26 cellular contexts compared by ENCODE assay signal in the genomic region with DNA sequence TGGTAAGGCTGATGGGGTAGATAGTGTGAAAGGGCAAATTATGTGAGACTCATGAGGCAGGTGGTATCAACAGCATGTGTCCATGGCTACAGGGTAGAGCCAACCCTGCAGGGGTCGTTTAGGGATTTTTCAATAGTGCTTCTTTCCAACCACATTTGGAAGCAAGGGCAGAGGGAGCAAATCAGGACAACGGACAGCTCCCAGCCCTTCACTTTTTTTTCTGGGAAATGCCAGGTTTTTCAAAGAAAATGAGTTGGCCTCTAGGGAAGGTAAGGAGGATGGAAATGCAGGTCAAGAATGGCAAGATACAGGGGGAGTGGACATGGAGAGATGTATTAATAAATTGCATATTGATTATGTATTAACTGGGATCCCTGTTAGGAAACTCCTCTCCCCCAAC. TPM values are rescaled to one million over a fixed set of nuclear protein-coding genes. Genes with fewer than 3 reads are reported as not detected.
A peak's percentile ranks its signal among the peaks of the same experiment; 100 is the strongest.
DNase-seq lines count a peak whose midpoint lies in the region; ATAC-seq, FAIRE-seq and TF ChIP-seq lines count a peak whose summit lies in the region.
"Had no signal": no experiment of that assay in that cellular context is flagged by ENCODE, and none has a peak within 500 bp of the region (broad histone marks: within the 10 kb centered on the region; RNA-seq: fewer than 3 reads in every experiment).

No MANE protein-coding gene starts in this region.

- no peaks in the 10 kb centered on the region for H3K79me2 ChIP-seq in K562 (ENCODE audit: control insufficient read depth, insufficient read depth, low read length)

- no peak overlapping the region for H3K4me2 ChIP-seq in K562 (ENCODE audit: insufficient read depth, low read length)

- TF ChIP-seq POLR2A in K562 (conservative IDR thresholded peaks at IDR 0.05): no peak

- H3K4me3 ChIP-seq in K562 (no peak overlapping the region), ascending aorta (no peak overlapping the region)
- H3K4me3 ChIP-seq: left lung, Peyer's patch, tibial artery had no signal

- intact Hi-C loops in K562 (cut with micrococcal nuclease): no loop called here
- intact Hi-C loops in ascending aorta (cut with DNase I): no loop called here

- 0% methylated on average over 2 of the region's 2 CpGs for WGBS in K562 (ENCODE audit: insufficient coverage, low coverage, missing lambda C conversion rate)

- CTCF ChIA-PET in K562 (lab: Yijun Ruan, JAX; ENCODE audit: low intra/inter-chr PET ratio): no interaction called here

- H3K9me1 ChIP-seq in K562 (ENCODE audit: control insufficient read depth, insufficient read depth, low read length): no peaks in the 10 kb centered on the region

- H3K27ac ChIP-seq in K562 (ENCODE audit: extremely low read depth, low read depth, low read length) (no peak overlapping the region), ascending aorta (no peak overlapping the region)
- H3K27ac ChIP-seq: left lung, Peyer's patch, tibial artery had no signal

- H3K4me1 ChIP-seq in K562 (replicated peaks in 1 of 2; ENCODE audit: control insufficient read depth in 2 of 2, insufficient read depth in 2 of 2, low read length in 2 of 2) (no peaks in the 10 kb centered on the region), ascending aorta (no peaks in the 10 kb centered on the region)
- H3K4me1 ChIP-seq: left lung, Peyer's patch, tibial artery had no signal

- DNase-seq in Caki2 (ENCODE audit: low read depth) (peak; percentile 2), K562 (ENCODE audit: extremely low read depth in 1 of 4, low spot score in 3 of 4) (peak in 1 of 4 experiments; percentile 11), left kidney (ENCODE audit: low read depth, low spot score) (peak; percentile 67), NCI-H2029 treated with DMSO at 0.1 percent for 48 hours (lab: John Stamatoyannopoulos, UW) (no peak), ascending aorta (ENCODE audit: low spot score in 2 of 2) (no peak), NCI-H82 treated with DMSO at 0.1 percent for 48 hours (lab: John Stamatoyannopoulos, UW; ENCODE audit: unreplicated experiment) (no peak)
- DNase-seq: activated CD4-positive, alpha-beta memory T cell treated with anti-CD3 and anti-CD28 coated beads, Interleukin-2, amount 10 ng/mL, durations not matched to agents 7 days and 5 days; activated naive CD4-positive, alpha-beta T cell treated with anti-CD3 and anti-CD28 coated beads for 36 hours; activated T-cell treated with anti-CD3 and anti-CD28 coated beads, Interleukin-2, amount 50 U/mL, for 24 hours; aorta; CD4-positive, alpha-beta T cell; DMS79 treated with DMSO at 0.1 percent for 48 hours; left lung; NCI-H1048; NCI-H1930; NCI-H345; Peyer's patch; stimulated activated CD4-positive, alpha-beta T cell treated with anti-CD3 and anti-CD28 coated beads, Interleukin-4, amount 100 ng/mL, for 24 hours; T-helper 2 cell; tibial artery had no signal

- TF ChIP-seq CTCF in K562 (IDR thresholded peaks at IDR 0.05 in 2 of 3, conservative IDR thresholded peaks at IDR 0.05 in 1 of 3; ENCODE audit: insufficient read depth in 2 of 3, low read depth in 1 of 3, low read length in 3 of 3) (no peak), ascending aorta (IDR thresholded peaks at IDR 0.05) (no peak)

- POLR2A ChIA-PET in K562 (lab: Yijun Ruan, JAX): no interaction called here

- H2AFZ ChIP-seq in K562 (ENCODE audit: low read depth, low read length): no peak overlapping the region

- ATAC-seq in K562 (no peak), HG03175 (IDR thresholded peaks at IDR 0.05; ENCODE audit: unreplicated experiment) (no peak)
- ATAC-seq: esophagus mucosa, left lung had no signal

- no peak for TF ChIP-seq RAD21 in Ishikawa (IDR thresholded peaks at IDR 0.05; ENCODE audit: low read depth)
- no peak for TF ChIP-seq RAD21 in K562 (CRISPR knock-in tag; conservative IDR thresholded peaks at IDR 0.05 in 1 of 2, IDR thresholded peaks at IDR 0.05 in 1 of 2)

- no peak overlapping the region for H3K9ac ChIP-seq in K562 (ENCODE audit: insufficient read depth in 1 of 2, low read depth in 2 of 2, low read length in 2 of 2)

- no peaks in the 10 kb centered on the region for H3K36me3 ChIP-seq in K562 (ENCODE audit: control insufficient read depth, insufficient read depth, low read length)
- no peaks in the 10 kb centered on the region for H3K36me3 ChIP-seq in ascending aorta
- H3K36me3 ChIP-seq: left lung, Peyer's patch, tibial artery had no signal

- TF ChIP-seq EP300 in Ishikawa (IDR thresholded peaks at IDR 0.05; ENCODE audit: borderline replicate concordance) (no peak), K562 (IDR thresholded peaks at IDR 0.05; ENCODE audit: low read length) (no peak)

- no peaks in the 10 kb centered on the region for H4K20me1 ChIP-seq in K562 (replicated peaks; ENCODE audit: control insufficient read depth, insufficient read depth, low read length)

- in situ Hi-C loops in Caki2 (cut with HindIII; ENCODE audit: low pct_unique_long_range_greater_than_20kb, low sequenced_read_pairs): no loop called here
- in situ Hi-C loops in K562 (cut with MboI): no loop called here

- no peaks in the 10 kb centered on the region for H3K27me3 ChIP-seq in K562 (ENCODE audit: control insufficient read depth in 2 of 2, insufficient read depth in 2 of 2, low read length in 2 of 2)
- H3K27me3 ChIP-seq in ascending aorta: no peaks in the 10 kb centered on the region
- H3K27me3 ChIP-seq: left lung, Peyer's patch, tibial artery had no signal

- H3K9me3 ChIP-seq in K562 (replicated peaks; ENCODE audit: control insufficient read depth, insufficient read depth, low read depth, low read length): no peaks in the 10 kb centered on the region
- no peaks in the 10 kb centered on the region for H3K9me3 ChIP-seq in ascending aorta
- H3K9me3 ChIP-seq: left lung, Peyer's patch, tibial artery had no signal

- no peak for FAIRE-seq in K562 (lab: Jason Lieb, UNC)

- BruUV-seq in K562 (replicated peaks; lab: Mats Ljungman, UMichigan): no TSS peak

TF ChIP-seq in K562, 482 proteins besides CTCF, POLR2A, EP300 and RAD21 (continues in another document):
- TF ChIP-seq MIER1 (IDR thresholded peaks at IDR 0.05; ENCODE audit: low read depth) (peak; percentile 67; the same call in 1 of the 2 replicates), STAT5A (IDR thresholded peaks at IDR 0.05; ENCODE audit: borderline replicate concordance, low read length) (0 out of 2 replicates have a peak, but pooled peaks have one; percentile 19), HDAC6 (IDR thresholded peaks at IDR 0.05; ENCODE audit: low read depth, low read length) (no peak), U2AF2 (optimal IDR thresholded peaks at IDR 0.05; ENCODE audit: low read depth, low read length) (no peak), CTBP1 (IDR thresholded peaks at IDR 0.05; ENCODE audit: borderline replicate concordance) (no peak)
- TF ChIP-seq, protein P1, sequence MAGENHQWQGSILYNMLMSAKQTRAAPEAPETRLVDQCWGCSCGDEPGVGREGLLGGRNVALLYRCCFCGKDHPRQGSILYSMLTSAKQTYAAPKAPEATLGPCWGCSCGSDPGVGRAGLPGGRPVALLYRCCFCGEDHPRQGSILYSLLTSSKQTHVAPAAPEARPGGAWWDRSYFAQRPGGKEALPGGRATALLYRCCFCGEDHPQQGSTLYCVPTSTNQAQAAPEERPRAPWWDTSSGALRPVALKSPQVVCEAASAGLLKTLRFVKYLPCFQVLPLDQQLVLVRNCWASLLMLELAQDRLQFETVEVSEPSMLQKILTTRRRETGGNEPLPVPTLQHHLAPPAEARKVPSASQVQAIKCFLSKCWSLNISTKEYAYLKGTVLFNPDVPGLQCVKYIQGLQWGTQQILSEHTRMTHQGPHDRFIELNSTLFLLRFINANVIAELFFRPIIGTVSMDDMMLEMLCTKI (IDR thresholded peaks at IDR 0.05; ENCODE audit: partially characterized antibody): no peak

RNA-seq across cellular contexts. Expression of a gene that starts 4.9 kb away (rescaled TPM):
- not detected in 2 replicates for total RNA-seq in Caki2 (2014; rRNA removed; shearing (Covaris generic); ENCODE audit: low replicate concordance)
- total RNA-seq in K562 (2011; cell fraction: chromatin; rRNA removed; ENCODE audit: low replicate concordance): not detected in 2 replicates
- not detected in 2 replicates for total RNA-seq in K562 (2011; cell fraction: nucleolus; rRNA removed)
- total RNA-seq in K562 (2011; cell fraction: nucleoplasm; rRNA removed): not detected in 2 replicates
- not detected in 2 replicates for total RNA-seq in K562 (2014; rRNA removed)
- not detected in 2 replicates for total RNA-seq in K562 (2014; rRNA removed; fragmentation: Illumina TruSeq; extraction: Trizol)
- not detected in 2 replicates for total RNA-seq in K562 (2015; rRNA removed; fragmentation: Illumina TruSeq; extraction: Trizol)
- not detected in 2 replicates for total RNA-seq in K562 (2021)
- not detected in 2 replicates for polyA plus RNA-seq in K562 (2011; rRNA removed)
- not detected in 2 replicates for polyA plus RNA-seq in K562 (2011; cell fraction: cytosol; rRNA removed)
- polyA plus RNA-seq in K562 (2011; cell fraction: nucleus; rRNA removed): not detected in 2 replicates
- not detected in 2 replicates for polyA plus RNA-seq in K562 (2012)
- polyA plus RNA-seq in K562 (2014; fragmentation: Illumina TruSeq; extraction: Trizol): not detected in 2 replicates
- polyA plus RNA-seq in K562 (2014; fragmentation: Nextera tagmentation; extraction: Ambion mirVana): not detected
- not detected in 2 replicates for polyA plus RNA-seq in K562 (2014; rRNA removed)
- polyA minus RNA-seq in K562 (2011; rRNA and poly(A)+ RNA removed): not detected in 2 replicates
- polyA minus RNA-seq in K562 (2011; cell fraction: cytosol; rRNA and poly(A)+ RNA removed): not detected in 2 replicates
- polyA minus RNA-seq in K562 (2011; cell fraction: nucleus; rRNA and poly(A)+ RNA removed): not detected in 2 replicates
- total RNA-seq in ascending aorta: not detected
- total RNA-seq: activated CD4-positive, alpha-beta memory T cell treated with anti-CD3 and anti-CD28 coated beads, Interleukin-2, amount 10 ng/mL, durations not matched to agents 7 days and 5 days; CD4-positive, alpha-beta T cell; left lung; Peyer's patch; renal cortical epithelial cell; SK-MEL-5 had no signal
- polyA plus RNA-seq: aorta, IgD-negative memory B cell had no signal

Comparison
In these comparisons a context has a peak if more than half of its experiments do, and no peak if none do; other contexts are left out.
1. DNase-seq: peak in Caki2 (single experiment) and left kidney (single experiment); none in NCI-H2029 treated with DMSO at 0.1 percent for 48 hours (single experiment), ascending aorta (0 of 2) and NCI-H82 treated with DMSO at 0.1 percent for 48 hours (single experiment).